ENCODE assay signal across 31 cellular contexts in genomic region chr3:17562845-17563244, GRCh38.
DNase-seq lines count a peak whose midpoint lies in the region; ATAC-seq, FAIRE-seq and TF ChIP-seq lines count a peak whose summit lies in the region.
"Had no signal": no experiment of that assay in that cellular context is flagged by ENCODE, and none has a peak within 500 bp of the region (broad histone marks: within the 10 kb centered on the region; RNA-seq: fewer than 3 reads in every experiment).

No MANE protein-coding gene starts in this region.

- FAIRE-seq in D721Med (lab: Jason Lieb, UNC), result peak; percentile 72
- FAIRE-seq: A549 had no signal

- no peaks in the 10 kb centered on the region for H3K27me3 ChIP-seq in GM23338 (ENCODE audit: insufficient read depth)
- H3K27me3 ChIP-seq: BE2C; BLaER1; BLaER1 treated with 17β-estradiol and CSF1 and Interleukin-3, amounts not matched to agents 10 nM and 100 nM had no signal

- DNase-seq in D721Med (ENCODE audit: insufficient read length, low spot score) (no peak), GM23338 (ENCODE audit: low spot score) (no peak), D341Med (ENCODE audit: low spot score) (no peak)
- DNase-seq: 8988T; ACHN; AML-193; BE2C; C1 segment of cervical spinal cord; Caco-2; Calu3; CD4-positive, alpha-beta memory T cell; CD4-positive, alpha-beta T cell; CD4-positive, CD25-positive, alpha-beta regulatory T cell; CD8-positive, alpha-beta memory T cell; CD8-positive, alpha-beta T cell; COR-L47; DMS 273 treated with DMSO at 0.1 percent for 48 hours; DMS153; DMS53; DMS79; DMS79 treated with DMSO at 0.1 percent for 48 hours; DND-41; EL had no signal

- no peaks in the 10 kb centered on the region for H4K20me1 ChIP-seq in GM23338 (replicated peaks; ENCODE audit: insufficient read depth)

- no peak overlapping the region for H3K27ac Mint-ChIP-seq in GM23338
- H3K27ac Mint-ChIP-seq: B cell; CD14-positive monocyte; CD4-positive, alpha-beta memory T cell; CD4-positive, alpha-beta T cell; CD8-positive, alpha-beta memory T cell; CD8-positive, alpha-beta T cell had no signal

- peak; percentile 66 for ATAC-seq in esophagus mucosa
- ATAC-seq in GM23338, result no peak
- ATAC-seq: A549; CD8-positive, alpha-beta T cell had no signal

- TF ChIP-seq CTCF in D721Med (IDR thresholded peaks at IDR 0.05; ENCODE audit: insufficient read depth, missing control alignments) (no peak), GM23338 (conservative IDR thresholded peaks at IDR 0.05; ENCODE audit: low read depth in 2 of 2) (no peak)

- H3K4me1 Mint-ChIP-seq in GM23338, result peaks cover 5% of the 10 kb centered on the region
- H3K4me1 Mint-ChIP-seq: B cell, CD14-positive monocyte had no signal

- H3K4me2 ChIP-seq in GM23338, result no peak overlapping the region
- H3K4me2 ChIP-seq: A549; BLaER1; BLaER1 treated with 17β-estradiol and CSF1 and Interleukin-3, amounts not matched to agents 10 nM and 100 nM had no signal

- H3F3A ChIP-seq in GM23338 (replicated peaks; ENCODE audit: low read depth), result no peaks in the 10 kb centered on the region

- H3K36me3 ChIP-seq in GM23338 (ENCODE audit: insufficient read depth), result no peaks in the 10 kb centered on the region
- H3K36me3 ChIP-seq: BE2C had no signal

- no peaks in the 10 kb centered on the region for H3K79me2 ChIP-seq in GM23338 (replicated peaks; ENCODE audit: insufficient read depth)

- H3K27ac ChIP-seq in GM23338 (ENCODE audit: low read depth), result no peak overlapping the region
- H3K27ac ChIP-seq: 22Rv1; A549; BLaER1; BLaER1 treated with 17β-estradiol and CSF1 and Interleukin-3, amounts not matched to agents 10 nM and 100 nM; C4-2B had no signal

- no peak overlapping the region for H3K4me3 Mint-ChIP-seq in GM23338
- H3K4me3 Mint-ChIP-seq: B cell; CD14-positive monocyte; CD4-positive, alpha-beta memory T cell; CD4-positive, alpha-beta T cell; CD4-positive, CD25-positive, alpha-beta regulatory T cell; CD8-positive, alpha-beta memory T cell; CD8-positive, alpha-beta T cell had no signal

- no peaks in the 10 kb centered on the region for H3K9me2 ChIP-seq in GM23338 (ENCODE audit: insufficient read depth)

- no peaks in the 10 kb centered on the region for H3K27me3 Mint-ChIP-seq in GM23338 (ENCODE audit: insufficient read depth, low read depth, poor library complexity)
- H3K27me3 Mint-ChIP-seq: B cell; CD4-positive, alpha-beta memory T cell; CD4-positive, alpha-beta T cell; CD4-positive, CD25-positive, alpha-beta regulatory T cell; CD8-positive, alpha-beta memory T cell had no signal

- H3K4me1 ChIP-seq in GM23338 (ENCODE audit: insufficient read depth), result no peaks in the 10 kb centered on the region
- H3K4me1 ChIP-seq: BE2C; BLaER1; BLaER1 treated with 17β-estradiol and CSF1 and Interleukin-3, amounts not matched to agents 10 nM and 100 nM had no signal

- no peaks in the 10 kb centered on the region for H3K9me3 Mint-ChIP-seq in GM23338
- H3K9me3 Mint-ChIP-seq: CD4-positive, alpha-beta T cell; CD8-positive, alpha-beta memory T cell; CD8-positive, alpha-beta T cell had no signal

- no peak overlapping the region for H2AFZ ChIP-seq in GM23338

- H3K4me3 ChIP-seq in GM23338, result no peak overlapping the region
- H3K4me3 ChIP-seq: A549; BLaER1; BLaER1 treated with 17β-estradiol and CSF1 and Interleukin-3, amounts not matched to agents 10 nM and 100 nM had no signal

- H3K36me3 Mint-ChIP-seq in GM23338 (ENCODE audit: low read depth), result no peaks in the 10 kb centered on the region
- H3K36me3 Mint-ChIP-seq: CD4-positive, CD25-positive, alpha-beta regulatory T cell had no signal

TF ChIP-seq in GM23338, 12 proteins besides CTCF, POLR2A, EP300 and RAD21 (continues in another document):
- TF ChIP-seq NANOG (IDR thresholded peaks at IDR 0.05; ENCODE audit: borderline replicate concordance) (no peak), CREB1 (CRISPR knock-in tag; IDR thresholded peaks at IDR 0.05; ENCODE audit: low read depth) (no peak), REST (IDR thresholded peaks at IDR 0.05; ENCODE audit: unreplicated experiment) (no peak), ZNF331 (CRISPR knock-in tag; IDR thresholded peaks at IDR 0.05; ENCODE audit: low read depth) (no peak), POLR2AphosphoS5 (IDR thresholded peaks at IDR 0.05; ENCODE audit: low read depth) (no peak), STAT1 (IDR thresholded peaks at IDR 0.05; ENCODE audit: unreplicated experiment) (no peak)
- TF ChIP-seq, protein P1, sequence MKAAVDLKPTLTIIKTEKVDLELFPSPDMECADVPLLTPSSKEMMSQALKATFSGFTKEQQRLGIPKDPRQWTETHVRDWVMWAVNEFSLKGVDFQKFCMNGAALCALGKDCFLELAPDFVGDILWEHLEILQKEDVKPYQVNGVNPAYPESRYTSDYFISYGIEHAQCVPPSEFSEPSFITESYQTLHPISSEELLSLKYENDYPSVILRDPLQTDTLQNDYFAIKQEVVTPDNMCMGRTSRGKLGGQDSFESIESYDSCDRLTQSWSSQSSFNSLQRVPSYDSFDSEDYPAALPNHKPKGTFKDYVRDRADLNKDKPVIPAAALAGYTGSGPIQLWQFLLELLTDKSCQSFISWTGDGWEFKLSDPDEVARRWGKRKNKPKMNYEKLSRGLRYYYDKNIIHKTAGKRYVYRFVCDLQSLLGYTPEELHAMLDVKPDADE (IDR thresholded peaks at IDR 0.05), result no peak
